In genomic region chr10:71950683-71951082, GRCh38 we compare ENCODE assay signal across 38 cellular contexts. TPM values are rescaled to one million over a fixed set of nuclear protein-coding genes. Genes with fewer than 3 reads are reported as not detected.
"Had no signal": no experiment of that assay in that cellular context is flagged by ENCODE, and none has a peak within 500 bp of the region (broad histone marks: within the 10 kb centered on the region; RNA-seq: fewer than 3 reads in every experiment).

No MANE protein-coding gene starts in this region.

- H3K27ac ChIP-seq: adrenal gland, body of pancreas, brain microvascular endothelial cell, breast epithelium, VCaP had no signal

- H3K27ac Mint-ChIP-seq: activated B cell treated with CpG ODN at 0.5 μM for 24 hours; activated CD4-positive, alpha-beta memory T cell treated with anti-CD3 and anti-CD28 coated beads for 36 hours; activated CD4-positive, alpha-beta T cell treated with anti-CD3 and anti-CD28 coated beads, Interleukin-2, amount 10 ng/mL, durations not matched to agents 24 days and 14 days; activated CD8-positive, alpha-beta T cell treated with anti-CD3 and anti-CD28 coated beads for 36 hours; activated naive CD4-positive, alpha-beta T cell treated with anti-CD3 and anti-CD28 coated beads for 36 hours; activated naive CD4-positive, alpha-beta T cell treated with anti-CD3 and anti-CD28 coated beads, Interleukin-2, amount 50 U/mL, for 72 hours; activated naive CD8-positive, alpha-beta T cell treated with anti-CD3 and anti-CD28 coated beads for 36 hours; activated T-cell treated with anti-CD3 and anti-CD28 coated beads, Interleukin-2, amount 50 U/mL, for 72 hours; activated T-helper 1 cell treated with anti-CD3 and anti-CD28 coated beads, Interleukin-12 subunit alpha, Interleukin-12 subunit beta, Interleukin-2, Interleukin-4 antibody, amounts not matched to agents 30 ng/mL and 10 ng/mL and 1 ng/mL, durations not matched to agents 14 hours and 24 hours and 36 hours; activated T-helper 17 cell treated with anti-CD3 and anti-CD28 coated beads, Interleukin-2, amount 50 U/mL, for 72 hours; T-helper 1 cell treated with Interleukin-12 subunit alpha and Interleukin-12 subunit beta and Interleukin-4 antibody, amounts not matched to agents 30 μg/mL and 1 μg/mL, for 36 hours; T-helper 2 cell treated with Interferon-gamma antibody and Interleukin-4, amounts not matched to agents 5 μg/mL and 100 μg/mL, for 36 hours had no signal

- H3K27me3 ChIP-seq: adrenal gland, body of pancreas, brain microvascular endothelial cell, breast epithelium had no signal

- DNase-seq: activated B cell treated with CpG ODN at 0.5 μM for 24 hours; activated CD4-positive, alpha-beta memory T cell treated with anti-CD3 and anti-CD28 coated beads for 36 hours; activated CD4-positive, alpha-beta T cell treated with anti-CD3 and anti-CD28 coated beads for 4 hours; activated CD4-positive, alpha-beta T cell treated with anti-CD3 and anti-CD28 coated beads, Interleukin-2, amount 10 ng/mL, durations not matched to agents 24 days and 14 days; activated CD4-positive, alpha-beta T cell treated with anti-CD3 and anti-CD28 coated beads, Interleukin-2, amount 50 U/mL, for 1 hour; activated CD4-positive, alpha-beta T cell treated with anti-CD3 and anti-CD28 coated beads, Interleukin-2, amount 50 U/mL, for 4 hours; activated CD4-positive, CD25-positive, alpha-beta regulatory T cell treated with anti-CD3 and anti-CD28 coated beads, Interleukin-2, amount 50 U/mL, for 72 hours; activated CD8-positive, alpha-beta memory T cell treated with anti-CD3 and anti-CD28 coated beads, Interleukin-2, amount 50 U/mL, for 4 hours; activated CD8-positive, alpha-beta T cell treated with anti-CD3 and anti-CD28 coated beads for 36 hours; activated effector memory CD4-positive, alpha-beta T cell treated with anti-CD3 and anti-CD28 coated beads, Interleukin-2, amount 50 U/mL, for 16 hours; activated gamma-delta T cell treated with Interleukin-2 at 50 U/mL for 16 hours; activated naive CD4-positive, alpha-beta T cell; activated naive CD4-positive, alpha-beta T cell treated with anti-CD3 and anti-CD28 coated beads for 36 hours; activated naive CD4-positive, alpha-beta T cell treated with anti-CD3 and anti-CD28 coated beads, Interleukin-2, amount 50 U/mL, for 16 hours; activated naive CD8-positive, alpha-beta T cell treated with anti-CD3 and anti-CD28 coated beads for 36 hours; activated T-cell treated with anti-CD3 and anti-CD28 coated beads for 4 hours; activated T-cell treated with anti-CD3 and anti-CD28 coated beads, Interleukin-2, amount 50 U/mL, for 1 hour; activated T-cell treated with anti-CD3 and anti-CD28 coated beads, Interleukin-2, amount 50 U/mL, for 4 hours; activated T-cell treated with anti-CD3 and anti-CD28 coated beads, Interleukin-2, amount 50 U/mL, for 72 hours; amniotic stem cell; aorta; body of pancreas; brain microvascular endothelial cell; central memory CD4-positive, alpha-beta T cell; cerebellar nuclear complex; T-helper 1 cell; T-helper 2 cell; T-helper 9 cell had no signal

- H3K4me1 ChIP-seq: adrenal gland, body of pancreas, breast epithelium had no signal

- H3K4me1 Mint-ChIP-seq: activated B cell treated with CpG ODN at 0.5 μM for 24 hours; activated CD4-positive, alpha-beta T cell treated with anti-CD3 and anti-CD28 coated beads, Interleukin-2, amount 10 ng/mL, durations not matched to agents 24 days and 14 days; activated naive CD8-positive, alpha-beta T cell treated with anti-CD3 and anti-CD28 coated beads for 36 hours; activated T-helper 17 cell treated with anti-CD3 and anti-CD28 coated beads, Interleukin-2, amount 50 U/mL, for 72 hours had no signal

- ATAC-seq: activated CD8-positive, alpha-beta T cell treated with anti-CD3 and anti-CD28 coated beads for 36 hours; activated naive CD4-positive, alpha-beta T cell treated with anti-CD3 and anti-CD28 coated beads, Interleukin-2, amount 50 U/mL, for 72 hours; activated T-cell treated with anti-CD3 and anti-CD28 coated beads, Interleukin-2, amount 50 U/mL, for 4 hours; activated T-cell treated with anti-CD3 and anti-CD28 coated beads, Interleukin-2, amount 50 U/mL, for 72 hours; activated T-helper 17 cell treated with anti-CD3 and anti-CD28 coated beads, Interleukin-2, amount 50 U/mL, for 72 hours; body of pancreas had no signal

- H3K36me3 ChIP-seq: adrenal gland, brain microvascular endothelial cell, breast epithelium had no signal

- H3K4me3 Mint-ChIP-seq: activated B cell treated with CpG ODN at 0.5 μM for 24 hours; activated CD4-positive, alpha-beta memory T cell treated with anti-CD3 and anti-CD28 coated beads for 36 hours; activated CD4-positive, alpha-beta T cell treated with anti-CD3 and anti-CD28 coated beads, Interleukin-2, amount 10 ng/mL, durations not matched to agents 24 days and 14 days; activated CD8-positive, alpha-beta T cell treated with anti-CD3 and anti-CD28 coated beads for 36 hours; activated naive CD4-positive, alpha-beta T cell treated with anti-CD3 and anti-CD28 coated beads for 36 hours; activated naive CD8-positive, alpha-beta T cell treated with anti-CD3 and anti-CD28 coated beads for 36 hours; activated T-cell treated with anti-CD3 and anti-CD28 coated beads, Interleukin-2, amount 50 U/mL, for 4 hours; activated T-cell treated with anti-CD3 and anti-CD28 coated beads, Interleukin-2, amount 50 U/mL, for 72 hours; activated T-helper 1 cell treated with anti-CD3 and anti-CD28 coated beads, Interleukin-12 subunit alpha, Interleukin-12 subunit beta, Interleukin-2, Interleukin-4 antibody, amounts not matched to agents 30 ng/mL and 10 ng/mL and 1 ng/mL, durations not matched to agents 14 hours and 24 hours and 36 hours; activated T-helper 17 cell treated with anti-CD3 and anti-CD28 coated beads, Interleukin-2, amount 50 U/mL, for 72 hours; T-helper 1 cell treated with Interleukin-12 subunit alpha and Interleukin-12 subunit beta and Interleukin-4 antibody, amounts not matched to agents 30 μg/mL and 1 μg/mL, for 36 hours; T-helper 2 cell treated with Interferon-gamma antibody and Interleukin-4, amounts not matched to agents 5 μg/mL and 100 μg/mL, for 36 hours had no signal

- FAIRE-seq: astrocyte, TTC549 had no signal

- H3K27me3 Mint-ChIP-seq: activated CD4-positive, alpha-beta T cell treated with anti-CD3 and anti-CD28 coated beads, Interleukin-2, amount 10 ng/mL, durations not matched to agents 24 days and 14 days; activated CD8-positive, alpha-beta T cell treated with anti-CD3 and anti-CD28 coated beads for 36 hours; activated naive CD8-positive, alpha-beta T cell treated with anti-CD3 and anti-CD28 coated beads for 36 hours had no signal

- H3K4me3 ChIP-seq: adrenal gland, body of pancreas, breast epithelium had no signal

RNA-seq across cellular contexts. Expression of gene CHST3, which starts 13.5 kb away (rescaled TPM):
- total RNA-seq: activated B cell treated with CpG ODN at 0.5 μM for 24 hours had no signal
